ENCODE assay signal across 8 cellular contexts in genomic region chr16:2196162-2196980, GRCh38. TPM values are rescaled to one million over a fixed set of nuclear protein-coding genes. Genes with fewer than 3 reads are reported as not detected.
DNase-seq lines count a peak whose midpoint lies in the region; ATAC-seq and TF ChIP-seq lines count a peak whose summit lies in the region.

Gene CASKIN1, minus strand, starts transcription at chr16:2196605. Its CDS starts 173 bp downstream, at chr16:2196432.

- peak within 1 kb of the TSS; percentile 42 for H3K4me3 ChIP-seq in AG04449 (ENCODE audit: low read depth, low read length)
- peak within 1 kb of the TSS; percentile 21 for H3K4me3 ChIP-seq in kidney epithelial cell (ENCODE audit: low read depth, low read length)
- H3K4me3 ChIP-seq in aorta (ENCODE audit: low read length in 2 of 2), result peak within 1 kb of the TSS; percentile 24 to 44

- intact Hi-C loops in aorta (cut with DNase I), result no loop called here

- H3K27me3 Mint-ChIP-seq in activated naive CD8-positive, alpha-beta T cell, result peaks cover 8% of the 10 kb centered on the region

- no peaks in the 10 kb centered on the region for H3K36me3 ChIP-seq in kidney epithelial cell (ENCODE audit: control insufficient read depth, insufficient read depth, low read length)
- no peaks in the 10 kb centered on the region for H3K36me3 ChIP-seq in aorta (ENCODE audit: control insufficient read depth in 1 of 2, insufficient read depth in 2 of 2, low read length in 1 of 2)

- no peaks in the 10 kb centered on the region for H3K4me1 ChIP-seq in aorta (ENCODE audit: control insufficient read depth in 1 of 2, insufficient read depth in 2 of 2, low read length in 2 of 2)

- H3K36me3 Mint-ChIP-seq in activated naive CD8-positive, alpha-beta T cell, result no peaks in the 10 kb centered on the region

- peaks cover 50% of the 10 kb centered on the region for H3K27me3 ChIP-seq in kidney epithelial cell (ENCODE audit: control insufficient read depth, insufficient read depth, low read length)
- no peaks in the 10 kb centered on the region for H3K27me3 ChIP-seq in aorta (ENCODE audit: control insufficient read depth in 1 of 2, insufficient read depth in 2 of 2, low read length in 1 of 2)

- DNase-seq in AG04449 (ENCODE audit: low read depth, low spot score), result no peak
- DNase-seq in GM20000 (ENCODE audit: low spot score), result peak; percentile 70
- no peak for DNase-seq in kidney epithelial cell (ENCODE audit: low read depth)
- DNase-seq in aorta, result no peak
- no peak for DNase-seq in NCI-H510A (lab: John Stamatoyannopoulos, UW)

- CTCF ChIA-PET in AG04449 (lab: Yijun Ruan, JAX), result interaction anchor here (1.4 kb wide), 1 partner anchor 10 kb away, joined by 3 read pairs; no protein-coding TSS in a partner anchor

- WGBS in aorta, 2 donors, result 0 to 1% methylated on average over 4 to 129 of the region's 129 CpGs

- ATAC-seq in aorta (ENCODE audit: low FRiP score) (no peak), HG02884 (IDR thresholded peaks at IDR 0.05; ENCODE audit: unreplicated experiment) (no peak), GM21526 (IDR thresholded peaks at IDR 0.05; ENCODE audit: low FRiP score, unreplicated experiment) (no peak)

- H3K9me3 ChIP-seq in aorta (ENCODE audit: control insufficient read depth, low read length), result no peaks in the 10 kb centered on the region

- TF ChIP-seq CTCF in AG04449 (IDR thresholded peaks at IDR 0.05; ENCODE audit: insufficient read depth, low read length, missing control alignments), result no peak
- no peak for TF ChIP-seq CTCF in GM20000 (IDR thresholded peaks at IDR 0.05; ENCODE audit: extremely low read depth, missing control alignments)
- TF ChIP-seq CTCF in kidney epithelial cell (IDR thresholded peaks at IDR 0.05; ENCODE audit: insufficient read depth, low read length, poor library complexity, severe bottlenecking), result no peak

- POLR2A ChIA-PET in AG04449 (lab: Yijun Ruan, JAX), result interaction anchor here (1.3 kb wide), 1 partner anchor 42 kb away, joined by 5 read pairs; no protein-coding TSS in a partner anchor

- peaks cover 1% of the 10 kb centered on the region for H3K4me1 Mint-ChIP-seq in activated naive CD8-positive, alpha-beta T cell (ENCODE audit: low read depth)

- peak within 1 kb of the TSS; percentile 72 for H3K4me3 Mint-ChIP-seq in activated naive CD8-positive, alpha-beta T cell

- H3K27ac ChIP-seq in aorta (ENCODE audit: low read depth in 1 of 2, low read length in 2 of 2), result no peak within 1 kb of the TSS

- H3K27ac Mint-ChIP-seq in activated naive CD8-positive, alpha-beta T cell, result no peak within 1 kb of the TSS

- no peaks in the 10 kb centered on the region for H3K9me3 Mint-ChIP-seq in activated naive CD8-positive, alpha-beta T cell (ENCODE audit: low read depth)

RNA-seq across cellular contexts. Expression of gene CASKIN1, which starts in this region (rescaled TPM):
- total RNA-seq in kidney epithelial cell, result 0.07 and 0.08 TPM in 2 replicates
- total RNA-seq in aorta, result under 1 TPM in 1 of 2 donors, not detected in 1; 0.15 TPM
- under 1 TPM; 0.13 to 0.28 TPM for polyA plus RNA-seq in aorta
